34 cellular contexts compared by ENCODE assay signal in genomic region chr5:180358694-180359093, GRCh38. TPM values are rescaled to one million over a fixed set of nuclear protein-coding genes. Genes with fewer than 3 reads are reported as not detected.
A peak's percentile ranks its signal among the peaks of the same experiment; 100 is the strongest.
DNase-seq lines count a peak whose midpoint lies in the region; ATAC-seq, FAIRE-seq and TF ChIP-seq lines count a peak whose summit lies in the region.
"Had no signal": no experiment of that assay in that cellular context is flagged by ENCODE, and none has a peak within 500 bp of the region (broad histone marks: within the 10 kb centered on the region; RNA-seq: fewer than 3 reads in every experiment).

No MANE protein-coding gene starts in this region.

- H3K27me3 ChIP-seq in HepG2 (ENCODE audit: control insufficient read depth in 1 of 2, insufficient read depth in 2 of 2, low read length in 2 of 2): peaks cover 18 to 51% of the 10 kb centered on the region in 2 experiments; a peak in 4 of 5 replicates
- H3K27me3 ChIP-seq in right lobe of liver: no peaks in the 10 kb centered on the region
- H3K27me3 ChIP-seq in PC-3 (ENCODE audit: low read length): no peaks in the 10 kb centered on the region

- H3K36me3 ChIP-seq in HepG2 (replicated peaks in 1 of 2; ENCODE audit: control insufficient read depth in 1 of 2, insufficient read depth in 2 of 2, low read length in 2 of 2) (no peaks in the 10 kb centered on the region), right lobe of liver (no peaks in the 10 kb centered on the region), PC-3 (ENCODE audit: low read depth, low read length) (no peaks in the 10 kb centered on the region)
- H3K36me3 ChIP-seq: BE2C; BLaER1; BLaER1 treated with 17β-estradiol and CSF1 and Interleukin-3, amounts not matched to agents 10 nM and 100 nM had no signal

- no peaks in the 10 kb centered on the region for H3F3A ChIP-seq in PC-3 (ENCODE audit: low read length, unreplicated experiment)

- TF ChIP-seq CTCF in HepG2 (CRISPR knock-in tag; IDR thresholded peaks at IDR 0.05) (no peak), right lobe of liver (IDR thresholded peaks at IDR 0.05) (no peak), PC-3 (conservative IDR thresholded peaks at IDR 0.05; ENCODE audit: low read depth, low read length) (no peak)

- H3K4me3 ChIP-seq in HepG2 (replicated peaks in 1 of 3; ENCODE audit: insufficient read depth in 1 of 3, low read depth in 2 of 3, low read length in 3 of 3): no peak overlapping the region
- H3K4me3 ChIP-seq in right lobe of liver: no peak overlapping the region
- no peak overlapping the region for H3K4me3 ChIP-seq in PC-3 (ENCODE audit: low read length)
- H3K4me3 ChIP-seq: A549; BLaER1; BLaER1 treated with 17β-estradiol and CSF1 and Interleukin-3, amounts not matched to agents 10 nM and 100 nM had no signal

- intact Hi-C loops in Right ventricle myocardium inferior (cut with DNase I) (no loop called here), cardiac septum (cut with DNase I) (no loop called here), HepG2 (cut with micrococcal nuclease; ENCODE audit: unreplicated experiment) (no loop called here), right lobe of liver (cut with DNase I) (no loop called here), PC-3 (cut with micrococcal nuclease) (no loop called here)

- FAIRE-seq in HepG2 (lab: Jason Lieb, UNC): no peak
- FAIRE-seq: A204.1, A549, D721Med had no signal

- H2AFZ ChIP-seq in HepG2 (ENCODE audit: low read length) (no peak overlapping the region), PC-3 (ENCODE audit: low read length) (no peak overlapping the region)

- TF ChIP-seq POLR2A in HepG2 (IDR thresholded peaks at IDR 0.05; ENCODE audit: insufficient read depth in 1 of 2, low read depth in 2 of 2, low read length in 2 of 2) (no peak), right lobe of liver (IDR thresholded peaks at IDR 0.05) (no peak)

- H3K9ac ChIP-seq in HepG2 (ENCODE audit: insufficient read depth, low read depth, low read length) (no peak overlapping the region), PC-3 (ENCODE audit: low read length) (no peak overlapping the region)
- H3K9ac ChIP-seq: BLaER1; BLaER1 treated with 17β-estradiol and CSF1 and Interleukin-3, amounts not matched to agents 10 nM and 100 nM had no signal

- in situ Hi-C loops in HepG2 (cut with HindIII; ENCODE audit: extremely low pct_ligation_motif_present, low pct_unique_long_range_greater_than_20kb): no loop called here

- BruUV-seq in HepG2 (replicated peaks; lab: Mats Ljungman, UMichigan) (no TSS peak), PC-3 (replicated peaks; lab: Mats Ljungman, UMichigan) (no TSS peak)

- no peak for ATAC-seq in Right ventricle myocardium inferior
- ATAC-seq in HepG2: no peak
- no peak for ATAC-seq in right lobe of liver
- no peak for ATAC-seq in PC-3
- ATAC-seq: A549; CD8-positive, alpha-beta T cell had no signal

- TF ChIP-seq RAD21 in HepG2 (CRISPR knock-in tag; IDR thresholded peaks at IDR 0.05): no peak

- H3K79me2 ChIP-seq in HepG2 (ENCODE audit: insufficient read depth, low read length) (no peaks in the 10 kb centered on the region), PC-3 (ENCODE audit: low read length) (no peaks in the 10 kb centered on the region)

- TF ChIP-seq EP300 in HepG2 (IDR thresholded peaks at IDR 0.05; ENCODE audit: low read depth in 2 of 2, low read length in 2 of 2) (no peak), HepG2 (CRISPR knock-in tag; IDR thresholded peaks at IDR 0.05; ENCODE audit: borderline replicate concordance) (no peak)

- no CpG with 5 or more reads among the region's 6 CpGs for WGBS in HepG2 (ENCODE audit: low lambda C conversion rate)
- WGBS in right lobe of liver (ENCODE audit: insufficient coverage, low coverage, low lambda C conversion rate, missing lambda C conversion rate): no CpG with 5 or more reads among the region's 6 CpGs

- H4K20me1 ChIP-seq in HepG2 (ENCODE audit: insufficient read depth, low read length): no peaks in the 10 kb centered on the region
- no peaks in the 10 kb centered on the region for H4K20me1 ChIP-seq in PC-3 (ENCODE audit: low read length)

- H3K9me2 ChIP-seq in PC-3 (replicated peaks; ENCODE audit: low read length): no peaks in the 10 kb centered on the region

- DNase-seq in Right ventricle myocardium inferior (ENCODE audit: missing footprints) (peak; percentile 48), cardiac septum (ENCODE audit: low spot score) (no peak), HepG2 (ENCODE audit: low spot score) (no peak), right lobe of liver (no peak), PC-3 (no peak), activated gamma-delta T cell treated with Interleukin-2 at 50 U/mL for 16 hours (no peak)
- DNase-seq: 8988T; ACHN; AML-193; BE2C; C1 segment of cervical spinal cord; Caco-2; Calu3; CD4-positive, alpha-beta memory T cell; CD4-positive, alpha-beta T cell; CD4-positive, CD25-positive, alpha-beta regulatory T cell; CD8-positive, alpha-beta memory T cell; CD8-positive, alpha-beta T cell; COR-L47; DMS 273 treated with DMSO at 0.1 percent for 48 hours; DMS153; DMS53; DMS79; DMS79 treated with DMSO at 0.1 percent for 48 hours; DND-41; EL had no signal

- H3K4me2 ChIP-seq in HepG2 (ENCODE audit: low read depth, low read length) (no peak overlapping the region), PC-3 (ENCODE audit: low read length) (0 out of 2 replicates have a peak overlapping the region, but pooled peaks have one; percentile 19)
- H3K4me2 ChIP-seq: BLaER1; BLaER1 treated with 17β-estradiol and CSF1 and Interleukin-3, amounts not matched to agents 10 nM and 100 nM had no signal

- H3K27ac ChIP-seq in HepG2 (ENCODE audit: extremely low read length, insufficient read depth, low read length) (no peak overlapping the region), right lobe of liver (no peak overlapping the region), PC-3 (ENCODE audit: low read length) (no peak overlapping the region; the same call in 1 of the 2 replicates)
- H3K27ac ChIP-seq: 22Rv1; BLaER1; BLaER1 treated with 17β-estradiol and CSF1 and Interleukin-3, amounts not matched to agents 10 nM and 100 nM; C4-2B had no signal

- H3K4me1 ChIP-seq in HepG2 (ENCODE audit: insufficient read depth, low read length): no peaks in the 10 kb centered on the region
- H3K4me1 ChIP-seq in right lobe of liver: peaks cover 0 to 3% (median 1%) of the 10 kb centered on the region in 4 donors
- H3K4me1 ChIP-seq in PC-3 (ENCODE audit: insufficient read depth, low read length): peaks cover 14% of the 10 kb centered on the region
- H3K4me1 ChIP-seq: BE2C had no signal

- H3K9me3 ChIP-seq in HepG2 (ENCODE audit: low read length) (no peaks in the 10 kb centered on the region), right lobe of liver (no peaks in the 10 kb centered on the region), PC-3 (ENCODE audit: low read length) (no peaks in the 10 kb centered on the region)
- H3K9me3 ChIP-seq: A549, BE2C, BLaER1, Caco-2 had no signal

- POLR2A ChIA-PET in HepG2 (lab: Yijun Ruan, JAX) (no interaction called here), PC-3 (lab: Charles Lee; ENCODE audit: unreplicated experiment) (interaction anchor here (0.6 to 0.8 kb wide), 2 partner anchors 45 to 77 kb away, joined by 3 read pairs; no protein-coding TSS in a partner anchor)

- CTCF ChIA-PET in HepG2 (lab: Yijun Ruan, JAX; ENCODE audit: low intra/inter-chr PET ratio, low total read pairs): no interaction called here
- CTCF ChIA-PET in PC-3 (lab: Charles Lee): no interaction called here

TF ChIP-seq in HepG2, 621 proteins besides CTCF, POLR2A, EP300 and RAD21:
- TF ChIP-seq ZNF737 (CRISPR knock-in tag; IDR thresholded peaks at IDR 0.05; ENCODE audit: borderline replicate concordance) (no peak), ZNF564 (CRISPR knock-in tag; IDR thresholded peaks at IDR 0.05) (peak; percentile 92)
- TF ChIP-seq, protein P1, sequence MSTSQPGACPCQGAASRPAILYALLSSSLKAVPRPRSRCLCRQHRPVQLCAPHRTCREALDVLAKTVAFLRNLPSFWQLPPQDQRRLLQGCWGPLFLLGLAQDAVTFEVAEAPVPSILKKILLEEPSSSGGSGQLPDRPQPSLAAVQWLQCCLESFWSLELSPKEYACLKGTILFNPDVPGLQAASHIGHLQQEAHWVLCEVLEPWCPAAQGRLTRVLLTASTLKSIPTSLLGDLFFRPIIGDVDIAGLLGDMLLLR (CRISPR knock-in tag; IDR thresholded peaks at IDR 0.05): no peak

RNA-seq across cellular contexts. Expression of gene GFPT2, which starts 5.6 kb away (rescaled TPM):
- total RNA-seq in Right ventricle myocardium inferior (15.3 TPM), cardiac septum (12.9 TPM), HepG2 (2016; rRNA removed; fragmentation: Illumina TruSeq; extraction: Trizol) (0.10 and 0.18 TPM in 2 replicates), right lobe of liver (under 1 TPM; 0.32 to 0.93 (median 0.61) TPM), PC-3 (2014; rRNA removed) (2.2 and 5.9 TPM in 2 replicates)
- total RNA-seq in HepG2 (2016; cell fraction: cytosol; rRNA removed; fragmentation: Illumina TruSeq; extraction: Trizol; ENCODE audit: low read depth): not detected in 2 replicates
- 0.10 and 0.13 TPM in 2 replicates for total RNA-seq in HepG2 (2016; cell fraction: insoluble cytoplasmic fraction; rRNA removed; fragmentation: Illumina TruSeq; extraction: Trizol)
- total RNA-seq in HepG2 (2016; cell fraction: membrane; rRNA removed; fragmentation: Illumina TruSeq; extraction: Trizol): 0.06 TPM in 1 of 2 replicates, not detected in the other
- total RNA-seq in HepG2 (2016; cell fraction: nucleus; rRNA removed; fragmentation: Illumina TruSeq; extraction: Trizol): not detected in 2 replicates
- polyA plus RNA-seq in HepG2 (2011; rRNA removed): 0.09 and 0.18 TPM in 2 replicates
- polyA plus RNA-seq in HepG2 (2011; cell fraction: cytosol; rRNA removed): 0.08 and 0.12 TPM in 2 replicates
- polyA plus RNA-seq in HepG2 (2011; cell fraction: nucleus; rRNA removed): 0.09 and 0.10 TPM in 2 replicates
- 0.07 and 0.11 TPM in 2 replicates for polyA plus RNA-seq in HepG2 (2012)
- polyA plus RNA-seq in HepG2 (2016; cell fraction: cytosol; fragmentation: Illumina TruSeq; extraction: Trizol; ENCODE audit: low read depth): 0.05 TPM in 1 of 2 replicates, not detected in the other
- 0.12 TPM in 1 of 2 replicates, not detected in the other for polyA plus RNA-seq in HepG2 (2016; cell fraction: insoluble cytoplasmic fraction; fragmentation: Illumina TruSeq; extraction: Trizol; ENCODE audit: low read depth)
- polyA plus RNA-seq in HepG2 (2016; cell fraction: membrane; fragmentation: Illumina TruSeq; extraction: Trizol; ENCODE audit: low read depth): not detected in 2 replicates
- polyA plus RNA-seq in HepG2 (2016; cell fraction: nucleus; fragmentation: Illumina TruSeq; extraction: Trizol; ENCODE audit: insufficient read depth, low read depth): not detected in 2 replicates
- polyA minus RNA-seq in HepG2 (2011; rRNA and poly(A)+ RNA removed; ENCODE audit: low replicate concordance): 4.4 TPM in 1 of 2 replicates, not detected in the other
- not detected in 2 replicates for polyA minus RNA-seq in HepG2 (2011; cell fraction: cytosol; rRNA and poly(A)+ RNA removed)
- polyA minus RNA-seq in HepG2 (2011; cell fraction: nucleus; rRNA and poly(A)+ RNA removed): not detected in 2 replicates
- total RNA-seq: Calu3; CD4-positive, CD25-positive, alpha-beta regulatory T cell had no signal
- polyA plus RNA-seq: CD14-positive monocyte had no signal
